ENCODE assay signal across 8 cellular contexts in the genomic region with DNA sequence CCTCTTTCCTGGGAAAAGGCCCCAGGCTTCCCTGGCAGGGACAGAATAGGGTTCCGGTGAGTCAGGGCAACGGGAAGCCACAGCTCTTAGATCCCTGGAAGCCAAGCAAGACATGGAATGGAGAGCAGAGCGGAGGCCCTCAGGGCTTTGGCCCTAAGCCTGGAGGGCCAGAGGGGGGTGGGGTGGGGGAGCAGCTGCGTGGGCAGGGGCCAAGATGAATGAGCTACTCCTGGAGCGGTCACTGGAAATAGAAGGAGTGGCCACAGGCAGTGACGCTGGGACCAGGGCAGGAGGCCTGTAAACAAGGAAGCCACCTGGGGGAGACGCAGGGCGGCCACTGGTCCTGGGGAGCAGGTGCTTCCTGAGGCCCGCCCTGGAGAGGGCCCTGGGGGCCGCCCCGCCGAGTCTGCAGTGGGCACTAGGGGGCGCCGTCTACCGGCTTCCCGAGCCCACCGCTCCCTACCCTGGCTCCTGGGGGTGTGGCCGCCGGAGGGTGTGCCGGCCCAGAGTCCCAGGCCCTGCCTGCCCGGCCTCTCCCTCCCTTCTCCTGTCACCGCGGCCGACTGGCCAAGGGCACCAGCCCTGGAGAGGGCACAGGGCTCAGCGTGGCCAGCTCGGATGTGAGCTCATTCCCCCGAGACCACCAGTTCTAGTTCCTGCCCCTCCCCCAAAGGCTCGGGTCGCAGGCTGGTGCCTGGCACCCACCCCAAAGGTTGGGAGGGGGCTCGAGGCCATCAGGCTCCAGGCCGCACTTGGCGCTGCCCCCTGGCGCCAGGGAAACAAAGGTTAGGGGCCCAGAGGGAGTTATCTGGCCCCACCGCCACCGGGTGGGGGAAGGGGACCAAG. TPM values are rescaled to one million over a fixed set of nuclear protein-coding genes. Genes with fewer than 3 reads are reported as not detected.
DNase-seq lines count a peak whose midpoint lies in the region; TF ChIP-seq lines count a peak whose summit lies in the region.

No MANE protein-coding gene starts in this region.

- H3K27ac Mint-ChIP-seq in osteocyte (ENCODE audit: unreplicated experiment): peak overlapping the region; percentile 76

- H3K27me3 ChIP-seq in SJSA1 (replicated peaks) (no peaks in the 10 kb centered on the region), testis (no peaks in the 10 kb centered on the region)

- DNase-seq in DMS53 (lab: John Stamatoyannopoulos, UW) (peak; percentile 98), GOT3 (lab: John Stamatoyannopoulos, UW) (peak; percentile 86), M059J (ENCODE audit: low read depth) (peak; percentile 97), SJSA1 (ENCODE audit: low read depth in 1 of 2, low spot score in 2 of 2) (peak; percentile 85 to 89), glomerular endothelial cell (ENCODE audit: extremely low read depth, low read depth, low spot score) (peak; percentile 93), osteocyte (ENCODE audit: extremely low spot score, unreplicated experiment) (peak; percentile 94), testis (peak; percentile 82)
- peak; percentile 81 for DNase-seq in activated naive CD4-positive, alpha-beta T cell treated with anti-CD3 and anti-CD28 coated beads, Interleukin-2, amount 50 U/mL, for 16 hours

- H3K27ac ChIP-seq in SJSA1: no peak overlapping the region; the same call in 1 of the 2 replicates
- H3K27ac ChIP-seq in testis: peak overlapping the region; percentile 52 to 84

- H3K4me1 ChIP-seq in SJSA1 (replicated peaks): peaks cover 21% of the 10 kb centered on the region
- peaks cover 18% of the 10 kb centered on the region for H3K4me1 ChIP-seq in testis

- peaks cover 41% of the 10 kb centered on the region for H3K36me3 ChIP-seq in SJSA1
- H3K36me3 ChIP-seq in testis (ENCODE audit: low read depth, missing control alignments): no peaks in the 10 kb centered on the region

- peak overlapping the region; percentile 18 for H3K4me3 Mint-ChIP-seq in osteocyte (ENCODE audit: unreplicated experiment)

- H3K9me3 ChIP-seq in SJSA1 (replicated peaks) (no peaks in the 10 kb centered on the region), testis (no peaks in the 10 kb centered on the region)

- no peaks in the 10 kb centered on the region for H3K27me3 Mint-ChIP-seq in osteocyte (ENCODE audit: unreplicated experiment)

- TF ChIP-seq POLR2A in testis (IDR thresholded peaks at IDR 0.05): no peak

- intact Hi-C loops in testis (cut with DNase I; ENCODE audit: low total_unique reads): loop anchor here (10.0 kb wide), 1 partner anchor 278 kb away; no protein-coding TSS in a partner anchor

- no peaks in the 10 kb centered on the region for H3K9me3 Mint-ChIP-seq in osteocyte (ENCODE audit: unreplicated experiment)

- TF ChIP-seq CTCF in osteocyte (IDR thresholded peaks at IDR 0.05) (peak; percentile 90), testis (IDR thresholded peaks at IDR 0.05) (peak; percentile 68 to 76 (median 73))

- H3K36me3 Mint-ChIP-seq in osteocyte (ENCODE audit: unreplicated experiment): peaks cover 10% of the 10 kb centered on the region

- 0 to 4% methylated on average over 6 to 34 of the region's 35 CpGs for WGBS in testis, 2 donors

- H3K4me3 ChIP-seq in SJSA1: peak overlapping the region; percentile 17
- H3K4me3 ChIP-seq in testis: peak overlapping the region; percentile 50 to 53

- H3K4me1 Mint-ChIP-seq in osteocyte (ENCODE audit: unreplicated experiment): peaks cover 31% of the 10 kb centered on the region

RNA-seq across cellular contexts. Expression of gene VPS18, which starts 12.1 kb away (rescaled TPM):
- 17.6 and 29.9 TPM in 2 replicates for total RNA-seq in M059J (2014; rRNA removed; shearing (Covaris generic))
- total RNA-seq in SJSA1 (2014; rRNA removed; shearing (Covaris generic)): 35.5 and 40.8 TPM in 2 replicates
- total RNA-seq in glomerular endothelial cell (60.4 and 63.8 TPM in 2 replicates), osteocyte (36.7 and 40.5 TPM in 2 replicates), testis (10 to 100 TPM; 25.5 to 33.4 TPM)
- 16.3 TPM for polyA plus RNA-seq in testis (ENCODE audit: insufficient read depth, low read depth, low replicate concordance)

RNA-seq across cellular contexts. Expression of gene DLL4, which starts 22.8 kb away (rescaled TPM):
- total RNA-seq in M059J (2014; rRNA removed; shearing (Covaris generic)): 0.10 TPM in 1 of 2 replicates, not detected in the other
- not detected in 2 replicates for total RNA-seq in SJSA1 (2014; rRNA removed; shearing (Covaris generic))
- 91.1 and 213 TPM in 2 replicates for total RNA-seq in glomerular endothelial cell
- total RNA-seq in osteocyte: 0.39 and 0.54 TPM in 2 replicates
- total RNA-seq in testis: 1 to 10 TPM; 3.5 to 3.9 TPM
- 2.0 TPM for polyA plus RNA-seq in testis (ENCODE audit: insufficient read depth, low read depth, low replicate concordance)

RNA-seq across cellular contexts. Expression of gene RHOV, which starts 32.3 kb away (rescaled TPM):
- total RNA-seq in M059J (2014; rRNA removed; shearing (Covaris generic)): 0.12 TPM in 1 of 2 replicates, not detected in the other
- total RNA-seq in SJSA1 (2014; rRNA removed; shearing (Covaris generic)): not detected in 2 replicates
- total RNA-seq in glomerular endothelial cell: 0.10 and 0.23 TPM in 2 replicates
- total RNA-seq in osteocyte: 0.34 and 0.46 TPM in 2 replicates
- total RNA-seq in testis: under 1 TPM; 0.24 to 0.50 TPM
- 0.91 TPM for polyA plus RNA-seq in testis (ENCODE audit: insufficient read depth, low read depth, low replicate concordance)

RNA-seq across cellular contexts. Expression of gene CHAC1, which starts 46.9 kb away (rescaled TPM):
- total RNA-seq in M059J (2014; rRNA removed; shearing (Covaris generic)): 2.6 and 7.4 TPM in 2 replicates
- total RNA-seq in SJSA1 (2014; rRNA removed; shearing (Covaris generic)): 1.6 and 1.9 TPM in 2 replicates
- total RNA-seq in glomerular endothelial cell (10.3 and 12.7 TPM in 2 replicates), osteocyte (33.3 and 39.3 TPM in 2 replicates), testis (1 to 10 TPM; 2.5 to 5.9 TPM)
- polyA plus RNA-seq in testis (ENCODE audit: insufficient read depth, low read depth, low replicate concordance): 1.8 TPM

Comparison
In these comparisons a context has a peak if more than half of its experiments do, and no peak if none do; other contexts are left out.
1. RNA of gene DLL4, which starts 22.8 kb away (total RNA-seq): 91.1 to 213 TPM in glomerular endothelial cell; 3.5 to 3.9 TPM in testis, 0.39 to 0.54 TPM in osteocyte, 0.10 TPM in M059J and not detected in SJSA1; every median in the first group is over 10 times any median in the second.
2. Peak in every context shown above with its lines, with median percentiles within 50 percentile points of each other: DNase-seq.